Comparison of ENCODE assay signal across 23 cellular contexts in the genomic region with DNA sequence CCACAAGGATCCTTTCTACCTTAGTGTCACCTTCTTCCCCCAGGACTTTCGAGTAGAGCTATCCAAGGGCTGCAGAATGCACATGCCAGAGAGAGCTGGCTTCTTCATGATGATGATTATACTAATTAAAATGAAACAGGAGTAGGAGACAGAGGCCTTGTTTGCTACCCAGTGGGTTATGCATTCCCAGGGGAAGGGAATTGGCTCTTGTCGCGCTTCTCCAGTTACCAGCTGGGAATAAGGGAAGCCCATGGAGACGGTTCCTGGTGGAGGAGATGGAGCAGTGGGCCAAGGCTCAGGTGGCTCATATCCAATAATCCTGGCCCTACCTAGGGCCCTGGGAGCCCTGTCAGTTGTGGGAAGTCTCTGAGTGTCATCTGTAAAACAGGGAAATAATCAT.
A peak's percentile ranks its signal among the peaks of the same experiment; 100 is the strongest.
DNase-seq lines count a peak whose midpoint lies in the region; ATAC-seq and TF ChIP-seq lines count a peak whose summit lies in the region.
"Had no signal": no experiment of that assay in that cellular context is flagged by ENCODE, and none has a peak within 500 bp of the region (broad histone marks: within the 10 kb centered on the region; RNA-seq: fewer than 3 reads in every experiment).

No MANE protein-coding gene starts in this region.

- WGBS in stomach, 5 donors, result 85 to 89% (median 87%) methylated on average over 4 of the region's 4 CpGs
- WGBS in suprapubic skin, result 89% methylated on average over 4 of the region's 4 CpGs

- no peak for TF ChIP-seq EP300 in stomach (IDR thresholded peaks at IDR 0.05)
- no peak for TF ChIP-seq EP300 in suprapubic skin (IDR thresholded peaks at IDR 0.05)

- no peaks in the 10 kb centered on the region for H3K36me3 ChIP-seq in stomach
- no peaks in the 10 kb centered on the region for H3K36me3 ChIP-seq in suprapubic skin
- H3K36me3 ChIP-seq: heart left ventricle, upper lobe of right lung had no signal

- no peak for ATAC-seq in GM19455 (IDR thresholded peaks at IDR 0.05; ENCODE audit: unreplicated experiment)
- ATAC-seq: activated CD8-positive, alpha-beta memory T cell treated with anti-CD3 and anti-CD28 coated beads, Interleukin-2, amount 10 ng/mL, durations not matched to agents 7 days and 5 days; HCT116; heart left ventricle; sciatic nerve; upper lobe of right lung; WTC11 had no signal

- H3K27me3 ChIP-seq in stomach (no peaks in the 10 kb centered on the region), suprapubic skin (peaks cover 3% of the 10 kb centered on the region)
- H3K27me3 ChIP-seq: upper lobe of right lung had no signal

- H3K9me3 ChIP-seq in stomach (no peaks in the 10 kb centered on the region), suprapubic skin (no peaks in the 10 kb centered on the region)
- H3K9me3 ChIP-seq: heart left ventricle, upper lobe of right lung had no signal

- DNase-seq in NCI-H146 (lab: John Stamatoyannopoulos, UW) (peak; percentile 9), NCI-H146 treated with DMSO at 0.1 percent for 48 hours (lab: John Stamatoyannopoulos, UW; ENCODE audit: unreplicated experiment) (no peak), NCI-H2029 (lab: John Stamatoyannopoulos, UW) (peak; percentile 82), NCI-H526 (lab: John Stamatoyannopoulos, UW) (peak; percentile 39 to 78), stomach (peak; percentile 5), DMS53 (lab: John Stamatoyannopoulos, UW) (no peak), suprapubic skin (ENCODE audit: low spot score in 2 of 2) (no peak)
- DNase-seq: activated CD4-positive, alpha-beta T cell treated with anti-CD3 and anti-CD28 coated beads, Interleukin-2, amount 50 U/mL, for 1 hour; activated CD8-positive, alpha-beta memory T cell treated with anti-CD3 and anti-CD28 coated beads, Interleukin-2, amount 10 ng/mL, durations not matched to agents 7 days and 5 days; activated naive CD4-positive, alpha-beta T cell treated with anti-CD3 and anti-CD28 coated beads, Interleukin-2, amount 50 U/mL, for 16 hours; effector memory CD4-positive, alpha-beta T cell; foreskin fibroblast; heart left ventricle; kidney glomerular epithelial cell; NCI-H1048; PC-9; Right ventricle myocardium superior; stimulated activated CD4-positive, alpha-beta T cell treated with anti-CD3 and anti-CD28 coated beads, Interleukin-15, amount 100 ng/mL, for 24 hours; upper lobe of right lung had no signal

- intact Hi-C loops in stomach (cut with DNase I; ENCODE audit: low total_unique reads), result no loop called here

- TF ChIP-seq POLR2A in stomach (IDR thresholded peaks at IDR 0.05) (no peak), suprapubic skin (IDR thresholded peaks at IDR 0.05) (no peak)

- H3K4me1 ChIP-seq in stomach (peaks cover 0 to 28% (median 12%) of the 10 kb centered on the region in 4 donors), suprapubic skin (peaks cover 12% of the 10 kb centered on the region)
- H3K4me1 ChIP-seq: heart left ventricle had no signal

- H3K4me3 ChIP-seq in stomach, result no peak overlapping the region
- H3K4me3 ChIP-seq in suprapubic skin, result no peak overlapping the region
- H3K4me3 ChIP-seq: heart left ventricle, PC-9, upper lobe of right lung had no signal

- TF ChIP-seq CTCF in stomach (IDR thresholded peaks at IDR 0.05) (no peak), suprapubic skin (IDR thresholded peaks at IDR 0.05) (no peak)

- no peak overlapping the region for H3K27ac ChIP-seq in stomach
- no peak overlapping the region for H3K27ac ChIP-seq in suprapubic skin
- H3K27ac ChIP-seq: heart left ventricle, PC-9, upper lobe of right lung had no signal

Comparison
In these comparisons a context has a peak if more than half of its experiments do, and no peak if none do; other contexts are left out.
1. DNase-seq: peak in NCI-H146 (single experiment), NCI-H2029 (single experiment), NCI-H526 (2 of 2) and stomach (single experiment); none in NCI-H146 treated with DMSO at 0.1 percent for 48 hours (single experiment), DMS53 (single experiment) and suprapubic skin (0 of 2).